1 cellular context compared by ENCODE assay signal in the genomic region with DNA sequence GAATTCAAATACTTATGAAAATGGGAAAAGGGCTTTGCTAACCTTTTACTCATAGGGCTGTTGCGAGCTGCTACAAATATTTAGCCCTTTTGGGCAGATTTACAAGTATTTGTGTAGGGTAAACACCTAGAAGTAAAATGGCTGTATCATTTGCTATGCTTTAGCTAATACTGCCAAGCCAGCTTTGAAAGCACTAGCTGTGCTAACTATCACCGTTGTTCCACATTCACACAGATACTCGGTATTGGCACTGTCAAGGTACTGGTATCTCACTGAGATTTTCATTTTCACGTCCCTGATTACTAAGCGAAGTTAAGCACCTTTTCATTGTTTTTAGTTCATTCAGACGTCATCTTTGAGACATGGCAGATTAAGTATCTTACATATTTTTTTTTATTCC.
TF ChIP-seq lines count a peak whose summit lies in the region.

No MANE protein-coding gene starts in this region.

TF ChIP-seq in GM23338, 12 proteins besides CTCF, POLR2A, EP300 and RAD21:
- TF ChIP-seq, protein P1, sequence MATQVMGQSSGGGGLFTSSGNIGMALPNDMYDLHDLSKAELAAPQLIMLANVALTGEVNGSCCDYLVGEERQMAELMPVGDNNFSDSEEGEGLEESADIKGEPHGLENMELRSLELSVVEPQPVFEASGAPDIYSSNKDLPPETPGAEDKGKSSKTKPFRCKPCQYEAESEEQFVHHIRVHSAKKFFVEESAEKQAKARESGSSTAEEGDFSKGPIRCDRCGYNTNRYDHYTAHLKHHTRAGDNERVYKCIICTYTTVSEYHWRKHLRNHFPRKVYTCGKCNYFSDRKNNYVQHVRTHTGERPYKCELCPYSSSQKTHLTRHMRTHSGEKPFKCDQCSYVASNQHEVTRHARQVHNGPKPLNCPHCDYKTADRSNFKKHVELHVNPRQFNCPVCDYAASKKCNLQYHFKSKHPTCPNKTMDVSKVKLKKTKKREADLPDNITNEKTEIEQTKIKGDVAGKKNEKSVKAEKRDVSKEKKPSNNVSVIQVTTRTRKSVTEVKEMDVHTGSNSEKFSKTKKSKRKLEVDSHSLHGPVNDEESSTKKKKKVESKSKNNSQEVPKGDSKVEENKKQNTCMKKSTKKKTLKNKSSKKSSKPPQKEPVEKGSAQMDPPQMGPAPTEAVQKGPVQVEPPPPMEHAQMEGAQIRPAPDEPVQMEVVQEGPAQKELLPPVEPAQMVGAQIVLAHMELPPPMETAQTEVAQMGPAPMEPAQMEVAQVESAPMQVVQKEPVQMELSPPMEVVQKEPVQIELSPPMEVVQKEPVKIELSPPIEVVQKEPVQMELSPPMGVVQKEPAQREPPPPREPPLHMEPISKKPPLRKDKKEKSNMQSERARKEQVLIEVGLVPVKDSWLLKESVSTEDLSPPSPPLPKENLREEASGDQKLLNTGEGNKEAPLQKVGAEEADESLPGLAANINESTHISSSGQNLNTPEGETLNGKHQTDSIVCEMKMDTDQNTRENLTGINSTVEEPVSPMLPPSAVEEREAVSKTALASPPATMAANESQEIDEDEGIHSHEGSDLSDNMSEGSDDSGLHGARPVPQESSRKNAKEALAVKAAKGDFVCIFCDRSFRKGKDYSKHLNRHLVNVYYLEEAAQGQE (IDR thresholded peaks at IDR 0.05; ENCODE audit: unreplicated experiment), result no peak
- TF ChIP-seq, protein P2, sequence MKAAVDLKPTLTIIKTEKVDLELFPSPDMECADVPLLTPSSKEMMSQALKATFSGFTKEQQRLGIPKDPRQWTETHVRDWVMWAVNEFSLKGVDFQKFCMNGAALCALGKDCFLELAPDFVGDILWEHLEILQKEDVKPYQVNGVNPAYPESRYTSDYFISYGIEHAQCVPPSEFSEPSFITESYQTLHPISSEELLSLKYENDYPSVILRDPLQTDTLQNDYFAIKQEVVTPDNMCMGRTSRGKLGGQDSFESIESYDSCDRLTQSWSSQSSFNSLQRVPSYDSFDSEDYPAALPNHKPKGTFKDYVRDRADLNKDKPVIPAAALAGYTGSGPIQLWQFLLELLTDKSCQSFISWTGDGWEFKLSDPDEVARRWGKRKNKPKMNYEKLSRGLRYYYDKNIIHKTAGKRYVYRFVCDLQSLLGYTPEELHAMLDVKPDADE (IDR thresholded peaks at IDR 0.05), result no peak
- no peak for TF ChIP-seq JUNB (IDR thresholded peaks at IDR 0.05; ENCODE audit: unreplicated experiment)
- TF ChIP-seq CREB1 (CRISPR knock-in tag; IDR thresholded peaks at IDR 0.05; ENCODE audit: low read depth), result no peak
- TF ChIP-seq, protein P3, sequence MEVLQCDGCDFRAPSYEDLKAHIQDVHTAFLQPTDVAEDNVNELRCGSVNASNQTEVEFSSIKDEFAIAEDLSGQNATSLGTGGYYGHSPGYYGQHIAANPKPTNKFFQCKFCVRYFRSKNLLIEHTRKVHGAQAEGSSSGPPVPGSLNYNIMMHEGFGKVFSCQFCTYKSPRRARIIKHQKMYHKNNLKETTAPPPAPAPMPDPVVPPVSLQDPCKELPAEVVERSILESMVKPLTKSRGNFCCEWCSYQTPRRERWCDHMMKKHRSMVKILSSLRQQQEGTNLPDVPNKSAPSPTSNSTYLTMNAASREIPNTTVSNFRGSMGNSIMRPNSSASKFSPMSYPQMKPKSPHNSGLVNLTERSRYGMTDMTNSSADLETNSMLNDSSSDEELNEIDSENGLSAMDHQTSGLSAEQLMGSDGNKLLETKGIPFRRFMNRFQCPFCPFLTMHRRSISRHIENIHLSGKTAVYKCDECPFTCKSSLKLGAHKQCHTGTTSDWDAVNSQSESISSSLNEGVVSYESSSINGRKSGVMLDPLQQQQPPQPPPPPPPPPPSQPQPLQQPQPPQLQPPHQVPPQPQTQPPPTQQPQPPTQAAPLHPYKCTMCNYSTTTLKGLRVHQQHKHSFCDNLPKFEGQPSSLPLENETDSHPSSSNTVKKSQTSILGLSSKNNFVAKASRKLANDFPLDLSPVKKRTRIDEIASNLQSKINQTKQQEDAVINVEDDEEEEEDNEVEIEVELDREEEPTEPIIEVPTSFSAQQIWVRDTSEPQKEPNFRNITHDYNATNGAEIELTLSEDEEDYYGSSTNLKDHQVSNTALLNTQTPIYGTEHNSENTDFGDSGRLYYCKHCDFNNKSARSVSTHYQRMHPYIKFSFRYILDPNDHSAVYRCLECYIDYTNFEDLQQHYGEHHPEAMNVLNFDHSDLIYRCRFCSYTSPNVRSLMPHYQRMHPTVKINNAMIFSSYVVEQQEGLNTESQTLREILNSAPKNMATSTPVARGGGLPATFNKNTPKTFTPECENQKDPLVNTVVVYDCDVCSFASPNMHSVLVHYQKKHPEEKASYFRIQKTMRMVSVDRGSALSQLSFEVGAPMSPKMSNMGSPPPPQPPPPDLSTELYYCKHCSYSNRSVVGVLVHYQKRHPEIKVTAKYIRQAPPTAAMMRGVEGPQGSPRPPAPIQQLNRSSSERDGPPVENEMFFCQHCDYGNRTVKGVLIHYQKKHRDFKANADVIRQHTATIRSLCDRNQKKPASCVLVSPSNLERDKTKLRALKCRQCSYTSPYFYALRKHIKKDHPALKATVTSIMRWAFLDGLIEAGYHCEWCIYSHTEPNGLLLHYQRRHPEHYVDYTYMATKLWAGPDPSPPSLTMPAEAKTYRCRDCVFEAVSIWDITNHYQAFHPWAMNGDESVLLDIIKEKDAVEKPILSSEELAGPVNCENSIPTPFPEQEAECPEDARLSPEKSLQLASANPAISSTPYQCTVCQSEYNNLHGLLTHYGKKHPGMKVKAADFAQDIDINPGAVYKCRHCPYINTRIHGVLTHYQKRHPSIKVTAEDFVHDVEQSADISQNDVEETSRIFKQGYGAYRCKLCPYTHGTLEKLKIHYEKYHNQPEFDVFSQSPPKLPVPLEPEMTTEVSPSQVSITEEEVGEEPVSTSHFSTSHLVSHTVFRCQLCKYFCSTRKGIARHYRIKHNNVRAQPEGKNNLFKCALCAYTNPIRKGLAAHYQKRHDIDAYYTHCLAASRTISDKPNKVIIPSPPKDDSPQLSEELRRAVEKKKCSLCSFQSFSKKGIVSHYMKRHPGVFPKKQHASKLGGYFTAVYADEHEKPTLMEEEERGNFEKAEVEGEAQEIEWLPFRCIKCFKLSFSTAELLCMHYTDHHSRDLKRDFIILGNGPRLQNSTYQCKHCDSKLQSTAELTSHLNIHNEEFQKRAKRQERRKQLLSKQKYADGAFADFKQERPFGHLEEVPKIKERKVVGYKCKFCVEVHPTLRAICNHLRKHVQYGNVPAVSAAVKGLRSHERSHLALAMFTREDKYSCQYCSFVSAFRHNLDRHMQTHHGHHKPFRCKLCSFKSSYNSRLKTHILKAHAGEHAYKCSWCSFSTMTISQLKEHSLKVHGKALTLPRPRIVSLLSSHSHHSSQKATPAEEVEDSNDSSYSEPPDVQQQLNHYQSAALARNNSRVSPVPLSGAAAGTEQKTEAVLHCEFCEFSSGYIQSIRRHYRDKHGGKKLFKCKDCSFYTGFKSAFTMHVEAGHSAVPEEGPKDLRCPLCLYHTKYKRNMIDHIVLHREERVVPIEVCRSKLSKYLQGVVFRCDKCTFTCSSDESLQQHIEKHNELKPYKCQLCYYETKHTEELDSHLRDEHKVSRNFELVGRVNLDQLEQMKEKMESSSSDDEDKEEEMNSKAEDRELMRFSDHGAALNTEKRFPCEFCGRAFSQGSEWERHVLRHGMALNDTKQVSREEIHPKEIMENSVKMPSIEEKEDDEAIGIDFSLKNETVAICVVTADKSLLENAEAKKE (CRISPR knock-in tag; IDR thresholded peaks at IDR 0.05), result no peak
- TF ChIP-seq NANOG (IDR thresholded peaks at IDR 0.05; ENCODE audit: borderline replicate concordance), result no peak
- TF ChIP-seq STAT1 (IDR thresholded peaks at IDR 0.05; ENCODE audit: unreplicated experiment), result no peak
- no peak for TF ChIP-seq ZNF331 (CRISPR knock-in tag; IDR thresholded peaks at IDR 0.05; ENCODE audit: low read depth)
- TF ChIP-seq EZH2phosphoT487 (IDR thresholded peaks at IDR 0.05; ENCODE audit: unreplicated experiment), result no peak
- no peak for TF ChIP-seq EZH2 (IDR thresholded peaks at IDR 0.05; ENCODE audit: low read depth, unreplicated experiment)
- TF ChIP-seq ZNF114 (CRISPR knock-in tag; IDR thresholded peaks at IDR 0.05), result no peak
- TF ChIP-seq POLR2AphosphoS5 (IDR thresholded peaks at IDR 0.05; ENCODE audit: low read depth), result no peak
TF ChIP-seq in GM23338: peak in this region for 0.
